25 cellular contexts compared by ENCODE assay signal in the genomic region with DNA sequence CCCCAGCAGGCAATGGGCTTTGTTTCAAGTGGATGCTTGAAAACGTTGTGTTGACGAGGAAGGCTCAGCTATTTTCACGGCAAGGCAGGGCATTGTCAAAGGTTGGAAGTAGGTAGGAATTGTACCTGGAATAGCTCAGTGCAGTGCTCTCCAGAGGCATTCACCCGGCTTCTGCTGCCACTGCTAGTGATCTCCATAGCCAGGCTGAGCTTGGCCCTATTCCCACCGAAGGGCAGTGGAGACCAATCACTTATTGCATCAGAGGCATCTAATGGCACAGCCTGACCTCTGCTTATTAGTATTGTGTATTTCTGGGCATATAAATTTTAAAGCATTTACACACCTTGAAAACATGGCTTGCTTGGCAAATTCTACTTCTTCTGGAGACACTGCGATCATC. TPM values are rescaled to one million over a fixed set of nuclear protein-coding genes. Genes with fewer than 3 reads are reported as not detected.
"Had no signal": no experiment of that assay in that cellular context is flagged by ENCODE, and none has a peak within 500 bp of the region (broad histone marks: within the 10 kb centered on the region; RNA-seq: fewer than 3 reads in every experiment).

No MANE protein-coding gene starts in this region.

- H3K9me3 ChIP-seq: neutrophil, sigmoid colon, stomach, thoracic aorta had no signal

- DNase-seq: effector CD4-positive, alpha-beta T cell; endodermal cell; erythroblast; foreskin melanocyte; head of caudate nucleus; left cardiac atrium; mesendoderm; naive B cell; sigmoid colon; stimulated activated CD4-positive, alpha-beta T cell treated with anti-CD3 and anti-CD28 coated beads, Interleukin-2, amount 100 ng/mL, for 24 hours; stimulated activated CD4-positive, alpha-beta T cell treated with anti-CD3 and anti-CD28 coated beads, Interleukin-4, amount 100 ng/mL, for 4 hours; stimulated activated naive B cell treated with anti-CD40 and anti-IgM and Interleukin-4, amounts not matched to agents 10 μg/mL and 1 μg/mL and 100 μg/mL, for 72 hours; stomach; substantia nigra had no signal

- FAIRE-seq: endothelial cell of umbilical vein, kidney had no signal

- H3K4me1 Mint-ChIP-seq: naive B cell, nephron had no signal

- H3K27me3 Mint-ChIP-seq: type B pancreatic cell had no signal

- H3K27ac ChIP-seq: coronary artery, hepatocyte, neutrophil, sigmoid colon, skin epidermis, stomach, thoracic aorta had no signal

- H3K4me2 ChIP-seq: hepatocyte had no signal

- H3K9me3 Mint-ChIP-seq: endodermal cell; naive B cell; nephron; stimulated activated naive B cell treated with anti-CD40 and anti-IgM and Interleukin-4, amounts not matched to agents 10 μg/mL and 1 μg/mL and 100 μg/mL, for 72 hours had no signal

- ATAC-seq: left cardiac atrium; stimulated activated naive B cell treated with anti-CD40 and anti-IgM and Interleukin-4, amounts not matched to agents 10 μg/mL and 1 μg/mL and 100 μg/mL, for 72 hours had no signal

- H3K27me3 ChIP-seq: hepatocyte, neutrophil, sigmoid colon, stomach had no signal

- H2AFZ ChIP-seq: hepatocyte had no signal

- H3K4me3 ChIP-seq: coronary artery, hepatocyte, sigmoid colon, skin epidermis, stomach, thoracic aorta had no signal

- H3K79me2 ChIP-seq: hepatocyte had no signal

- H3K4me3 Mint-ChIP-seq: endodermal cell; naive B cell; nephron; stimulated activated naive B cell treated with anti-CD40 and anti-IgM and Interleukin-4, amounts not matched to agents 10 μg/mL and 1 μg/mL and 100 μg/mL, for 72 hours; type B pancreatic cell had no signal

- H3K4me1 ChIP-seq: sigmoid colon, stomach had no signal

- H3K36me3 Mint-ChIP-seq: stimulated activated naive B cell treated with anti-CD40 and anti-IgM and Interleukin-4, amounts not matched to agents 10 μg/mL and 1 μg/mL and 100 μg/mL, for 72 hours; type B pancreatic cell had no signal

- H3K36me3 ChIP-seq: neutrophil, sigmoid colon, stomach, thoracic aorta had no signal

- H3K27ac Mint-ChIP-seq: endodermal cell; naive B cell; nephron; stimulated activated naive B cell treated with anti-CD40 and anti-IgM and Interleukin-4, amounts not matched to agents 10 μg/mL and 1 μg/mL and 100 μg/mL, for 72 hours; type B pancreatic cell had no signal

RNA-seq across cellular contexts. Expression of a gene that starts 32.4 kb away (rescaled TPM):
- total RNA-seq: left cardiac atrium, lung microvascular endothelial cell, thoracic aorta had no signal
- polyA plus RNA-seq: liver had no signal
